11 cellular contexts compared by ENCODE assay signal in the genomic region with DNA sequence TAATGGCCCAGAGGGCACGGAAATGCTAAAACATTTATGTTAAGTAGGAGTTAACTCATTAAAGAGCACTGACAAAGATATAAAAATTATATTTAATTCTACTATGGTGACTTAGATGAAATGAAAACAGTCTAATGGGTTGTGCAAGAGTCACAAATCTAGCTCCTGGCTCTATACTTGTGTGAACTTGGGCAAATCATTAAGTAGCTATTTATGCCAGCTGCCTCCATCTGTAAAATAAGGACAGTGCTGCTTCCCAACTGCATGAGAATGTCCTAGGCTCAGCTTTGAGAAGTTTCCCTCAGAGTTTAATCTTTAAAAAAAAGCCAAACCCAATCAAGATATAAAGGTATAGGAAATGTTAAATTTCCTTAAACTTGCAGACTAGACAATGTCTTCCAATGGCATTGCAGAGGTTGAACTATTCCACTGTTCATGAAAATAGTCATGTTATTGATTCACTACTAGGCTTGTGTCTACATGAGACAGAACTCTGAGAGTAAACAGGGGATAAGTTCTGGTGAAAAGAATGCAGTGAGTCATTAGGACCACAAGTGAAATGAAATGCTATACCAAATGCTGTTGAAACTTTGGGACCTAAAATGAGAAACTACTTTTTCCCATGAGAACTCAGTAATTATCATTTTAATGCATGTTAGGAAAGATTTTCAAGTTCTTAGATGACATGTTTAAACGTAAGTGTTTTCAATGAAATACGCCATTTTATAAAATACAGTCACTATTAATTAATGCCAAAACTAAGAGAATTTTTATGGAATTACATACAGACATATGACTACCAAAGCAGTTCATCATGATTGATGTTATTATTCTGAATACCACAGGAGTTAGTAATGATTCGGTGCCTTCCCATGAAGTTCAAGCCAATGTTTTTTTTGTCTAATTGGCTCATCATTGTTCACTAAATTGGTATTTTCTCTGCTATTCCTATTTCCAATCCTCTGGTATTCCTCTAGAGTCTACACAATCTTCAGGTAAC.
DNase-seq lines count a peak whose midpoint lies in the region; ATAC-seq, FAIRE-seq and TF ChIP-seq lines count a peak whose summit lies in the region.
"Had no signal": no experiment of that assay in that cellular context is flagged by ENCODE, and none has a peak within 500 bp of the region (broad histone marks: within the 10 kb centered on the region; RNA-seq: fewer than 3 reads in every experiment).

No MANE protein-coding gene starts in this region.

- H3K9me3 ChIP-seq in HEK293 (ENCODE audit: control insufficient read depth, insufficient read depth, low read depth, low read length) (no peaks in the 10 kb centered on the region), kidney (ENCODE audit: control insufficient read depth in 1 of 2, low read length in 2 of 2) (no peaks in the 10 kb centered on the region)
- H3K9me3 ChIP-seq: tibial nerve had no signal

- H3K27ac Mint-ChIP-seq in activated CD4-positive, alpha-beta memory T cell treated with anti-CD3 and anti-CD28 coated beads, Interleukin-2, amount 10 ng/mL, durations not matched to agents 7 days and 5 days = peak overlapping the region; percentile 18
- no peak overlapping the region for H3K27ac Mint-ChIP-seq in natural killer cell treated with Interleukin-12 subunit alpha and Interleukin-12 subunit beta and Interleukin-15 and Interleukin-18, amount 100 ng/mL, for 72 hours

- no peak for DNase-seq in activated CD4-positive, alpha-beta memory T cell treated with anti-CD3 and anti-CD28 coated beads, Interleukin-2, amount 10 ng/mL, durations not matched to agents 7 days and 5 days
- DNase-seq in iris pigment epithelial cell (ENCODE audit: low read depth) (peak; percentile 98), erythroblast (lab: John Stamatoyannopoulos, UW) (no peak), G401 (ENCODE audit: low spot score) (no peak), kidney (no peak)
- no peak for DNase-seq in natural killer cell treated with Interleukin-12 subunit alpha and Interleukin-12 subunit beta and Interleukin-15 and Interleukin-18, amount 100 ng/mL, for 72 hours (ENCODE audit: low spot score)
- DNase-seq: DMS153, SHP77 treated with DMSO at 0.1 percent for 48 hours had no signal

- intact Hi-C loops in kidney (cut with DNase I) = no loop called here

- H3K36me3 Mint-ChIP-seq in activated CD4-positive, alpha-beta memory T cell treated with anti-CD3 and anti-CD28 coated beads, Interleukin-2, amount 10 ng/mL, durations not matched to agents 7 days and 5 days (ENCODE audit: low read depth) = peaks cover 68% of the 10 kb centered on the region
- H3K36me3 Mint-ChIP-seq in natural killer cell treated with Interleukin-12 subunit alpha and Interleukin-12 subunit beta and Interleukin-15 and Interleukin-18, amount 100 ng/mL, for 72 hours = peaks cover 40% of the 10 kb centered on the region

- TF ChIP-seq CTCF in HEK293 (tag by site-specific recombination; IDR thresholded peaks at IDR 0.05) (no peak), kidney (IDR thresholded peaks at IDR 0.05; ENCODE audit: borderline replicate concordance, extremely low read depth, insufficient read depth) (no peak)

- H3K4me1 Mint-ChIP-seq in activated CD4-positive, alpha-beta memory T cell treated with anti-CD3 and anti-CD28 coated beads, Interleukin-2, amount 10 ng/mL, durations not matched to agents 7 days and 5 days = peaks cover 46% of the 10 kb centered on the region
- peaks cover 42 to 61% of the 10 kb centered on the region in 2 donors for H3K4me1 Mint-ChIP-seq in natural killer cell treated with Interleukin-12 subunit alpha and Interleukin-12 subunit beta and Interleukin-15 and Interleukin-18, amount 100 ng/mL, for 72 hours (ENCODE audit: low read depth in 2 of 2)

- no peaks in the 10 kb centered on the region for H3K27me3 Mint-ChIP-seq in activated CD4-positive, alpha-beta memory T cell treated with anti-CD3 and anti-CD28 coated beads, Interleukin-2, amount 10 ng/mL, durations not matched to agents 7 days and 5 days
- H3K27me3 Mint-ChIP-seq in natural killer cell treated with Interleukin-12 subunit alpha and Interleukin-12 subunit beta and Interleukin-15 and Interleukin-18, amount 100 ng/mL, for 72 hours = no peaks in the 10 kb centered on the region

- H3K27ac ChIP-seq in ACC112 (ENCODE audit: low read depth, low read length) (peak overlapping the region; percentile 96), HEK293 (ENCODE audit: extremely low read depth, low read depth, low read length) (no peak overlapping the region), kidney (ENCODE audit: low read depth in 2 of 2, low read length in 2 of 2) (no peak overlapping the region)
- H3K27ac ChIP-seq: tibial nerve had no signal

- peaks cover 72% of the 10 kb centered on the region for H3K79me2 ChIP-seq in ACC112 (ENCODE audit: control insufficient read depth, insufficient read depth, low read length, unreplicated experiment)

- POLR2A ChIA-PET in HEK293 (lab: Yijun Ruan, JAX) = no interaction called here
- POLR2A ChIA-PET in activated CD4-positive, alpha-beta memory T cell treated with anti-CD3 and anti-CD28 coated beads, Interleukin-2, amount 10 ng/mL, durations not matched to agents 7 days and 5 days (lab: Charles Lee) = no interaction called here

- no peak for FAIRE-seq in kidney (lab: Jason Lieb, UNC)

- H3K36me3 ChIP-seq in ACC112 (ENCODE audit: insufficient read depth, low read length) = 0 out of 2 replicates have a peak, but pooled peaks cover 3% of the 10 kb centered on the region
- no peaks in the 10 kb centered on the region for H3K36me3 ChIP-seq in HEK293 (ENCODE audit: control insufficient read depth in 2 of 2, insufficient read depth in 1 of 2, low read length in 2 of 2)
- no peaks in the 10 kb centered on the region for H3K36me3 ChIP-seq in kidney (ENCODE audit: control insufficient read depth in 1 of 2, insufficient read depth in 2 of 2, low read length in 2 of 2)
- H3K36me3 ChIP-seq: tibial nerve had no signal

- H3K4me1 ChIP-seq in ACC112 (ENCODE audit: control insufficient read depth, insufficient read depth, low read length, unreplicated experiment) (peaks cover 61% of the 10 kb centered on the region), HEK293 (ENCODE audit: control insufficient read depth, insufficient read depth, low read length) (peaks cover 4% of the 10 kb centered on the region; the same call in 1 of the 2 replicates), kidney (ENCODE audit: control insufficient read depth in 1 of 2, insufficient read depth in 1 of 2, low read depth in 1 of 2, low read length in 2 of 2) (peaks cover 1 to 7% of the 10 kb centered on the region in 2 donors)

- H3K4me3 Mint-ChIP-seq in activated CD4-positive, alpha-beta memory T cell treated with anti-CD3 and anti-CD28 coated beads, Interleukin-2, amount 10 ng/mL, durations not matched to agents 7 days and 5 days = no peak overlapping the region
- no peak overlapping the region for H3K4me3 Mint-ChIP-seq in natural killer cell treated with Interleukin-12 subunit alpha and Interleukin-12 subunit beta and Interleukin-15 and Interleukin-18, amount 100 ng/mL, for 72 hours

- no peak overlapping the region for H2AFZ ChIP-seq in ACC112 (ENCODE audit: low read length, unreplicated experiment)

- in situ Hi-C loops in G401 (cut with HindIII; ENCODE audit: low sequenced_read_pairs) = no loop called here

- CTCF ChIA-PET in HEK293 (lab: Yijun Ruan, JAX) = no interaction called here
- CTCF ChIA-PET in activated CD4-positive, alpha-beta memory T cell treated with anti-CD3 and anti-CD28 coated beads, Interleukin-2, amount 10 ng/mL, durations not matched to agents 7 days and 5 days (lab: Charles Lee) = no interaction called here

- H3K9me3 Mint-ChIP-seq in activated CD4-positive, alpha-beta memory T cell treated with anti-CD3 and anti-CD28 coated beads, Interleukin-2, amount 10 ng/mL, durations not matched to agents 7 days and 5 days = no peaks in the 10 kb centered on the region
- H3K9me3 Mint-ChIP-seq in natural killer cell treated with Interleukin-12 subunit alpha and Interleukin-12 subunit beta and Interleukin-15 and Interleukin-18, amount 100 ng/mL, for 72 hours = no peaks in the 10 kb centered on the region

- no peak overlapping the region for H3K9ac ChIP-seq in kidney (ENCODE audit: low read length in 2 of 2)

- H3K27me3 ChIP-seq in ACC112 (ENCODE audit: insufficient read depth, low read length) = no peaks in the 10 kb centered on the region
- H3K27me3 ChIP-seq: tibial nerve had no signal

- H3K4me3 ChIP-seq in ACC112 (ENCODE audit: low read depth, low read length) (peak overlapping the region; percentile 32), HEK293 (ENCODE audit: low read depth, low read length) (no peak overlapping the region), kidney (ENCODE audit: low read length in 2 of 2) (no peak overlapping the region)
- H3K4me3 ChIP-seq: tibial nerve had no signal

- no peak for ATAC-seq in natural killer cell treated with Interleukin-12 subunit alpha and Interleukin-12 subunit beta and Interleukin-15 and Interleukin-18, amount 100 ng/mL, for 72 hours

- TF ChIP-seq POLR2A in erythroblast (IDR thresholded peaks at IDR 0.05; ENCODE audit: low read length) = no peak

TF ChIP-seq in HEK293, 187 proteins besides CTCF, POLR2A, EP300 and RAD21:
- peak; percentile 21; the same call in 1 of the 2 replicates for TF ChIP-seq SP7 (tag by site-specific recombination; IDR thresholded peaks at IDR 0.05)
- 0 out of 2 replicates have a peak, but pooled peaks have one; percentile 24 for TF ChIP-seq ZNF629 (tag by site-specific recombination; IDR thresholded peaks at IDR 0.05)
- no peak for TF ChIP-seq ZNF664 (tag by site-specific recombination; IDR thresholded peaks at IDR 0.05)
- TF ChIP-seq, protein P1, sequence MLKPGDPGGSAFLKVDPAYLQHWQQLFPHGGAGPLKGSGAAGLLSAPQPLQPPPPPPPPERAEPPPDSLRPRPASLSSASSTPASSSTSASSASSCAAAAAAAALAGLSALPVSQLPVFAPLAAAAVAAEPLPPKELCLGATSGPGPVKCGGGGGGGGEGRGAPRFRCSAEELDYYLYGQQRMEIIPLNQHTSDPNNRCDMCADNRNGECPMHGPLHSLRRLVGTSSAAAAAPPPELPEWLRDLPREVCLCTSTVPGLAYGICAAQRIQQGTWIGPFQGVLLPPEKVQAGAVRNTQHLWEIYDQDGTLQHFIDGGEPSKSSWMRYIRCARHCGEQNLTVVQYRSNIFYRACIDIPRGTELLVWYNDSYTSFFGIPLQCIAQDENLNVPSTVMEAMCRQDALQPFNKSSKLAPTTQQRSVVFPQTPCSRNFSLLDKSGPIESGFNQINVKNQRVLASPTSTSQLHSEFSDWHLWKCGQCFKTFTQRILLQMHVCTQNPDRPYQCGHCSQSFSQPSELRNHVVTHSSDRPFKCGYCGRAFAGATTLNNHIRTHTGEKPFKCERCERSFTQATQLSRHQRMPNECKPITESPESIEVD (tag by site-specific recombination; IDR thresholded peaks at IDR 0.05) = peak; percentile 42; the same call in 1 of the 2 replicates
